12 cellular contexts compared by ENCODE assay signal in genomic region chr20:62132421-62132820, GRCh38. TPM values are rescaled to one million over a fixed set of nuclear protein-coding genes. Genes with fewer than 3 reads are reported as not detected.
DNase-seq lines count a peak whose midpoint lies in the region; ATAC-seq and TF ChIP-seq lines count a peak whose summit lies in the region.
"Had no signal": no experiment of that assay in that cellular context is flagged by ENCODE, and none has a peak within 500 bp of the region (broad histone marks: within the 10 kb centered on the region; RNA-seq: fewer than 3 reads in every experiment).

No MANE protein-coding gene starts in this region.

- H3K36me3 ChIP-seq in left lung (peaks cover 3 to 100% of the 10 kb centered on the region in 2 donors), suprapubic skin (peaks cover 96% of the 10 kb centered on the region), BE2C (peaks cover 85% of the 10 kb centered on the region)

- peak overlapping the region; percentile 81 for H3K27ac Mint-ChIP-seq in activated naive CD4-positive, alpha-beta T cell treated with anti-CD3 and anti-CD28 coated beads, Interleukin-2, amount 50 U/mL, for 24 hours
- H3K27ac Mint-ChIP-seq in activated T-helper 17 cell treated with anti-CD3 and anti-CD28 coated beads, Interleukin-2, amount 50 U/mL, for 72 hours: peak overlapping the region; percentile 29

- H3K27ac ChIP-seq in left lung: peak overlapping the region; percentile 10 to 74
- peak overlapping the region; percentile 32 for H3K27ac ChIP-seq in suprapubic skin

- H3K9me3 ChIP-seq in left lung (no peaks in the 10 kb centered on the region), suprapubic skin (no peaks in the 10 kb centered on the region), BE2C (no peaks in the 10 kb centered on the region; the same call in 1 of the 2 replicates)

- peaks cover 20% of the 10 kb centered on the region for H3K4me1 Mint-ChIP-seq in activated naive CD4-positive, alpha-beta T cell treated with anti-CD3 and anti-CD28 coated beads, Interleukin-2, amount 50 U/mL, for 24 hours
- peaks cover 6% of the 10 kb centered on the region for H3K4me1 Mint-ChIP-seq in activated T-helper 17 cell treated with anti-CD3 and anti-CD28 coated beads, Interleukin-2, amount 50 U/mL, for 72 hours

- no peaks in the 10 kb centered on the region for H3K27me3 Mint-ChIP-seq in activated naive CD4-positive, alpha-beta T cell treated with anti-CD3 and anti-CD28 coated beads, Interleukin-2, amount 50 U/mL, for 24 hours
- no peaks in the 10 kb centered on the region for H3K27me3 Mint-ChIP-seq in activated T-helper 17 cell treated with anti-CD3 and anti-CD28 coated beads, Interleukin-2, amount 50 U/mL, for 72 hours

- ATAC-seq in activated T-helper 17 cell treated with anti-CD3 and anti-CD28 coated beads, Interleukin-2, amount 50 U/mL, for 72 hours (replicated peaks): no peak
- ATAC-seq in left lung (no peak), GM21529 (IDR thresholded peaks at IDR 0.05; ENCODE audit: unreplicated experiment) (no peak)
- ATAC-seq: K562 had no signal

- H3K27me3 ChIP-seq in left lung (no peaks in the 10 kb centered on the region), suprapubic skin (no peaks in the 10 kb centered on the region), BE2C (no peaks in the 10 kb centered on the region)

- no peaks in the 10 kb centered on the region for H3K9me3 Mint-ChIP-seq in activated naive CD4-positive, alpha-beta T cell treated with anti-CD3 and anti-CD28 coated beads, Interleukin-2, amount 50 U/mL, for 24 hours
- H3K9me3 Mint-ChIP-seq in activated T-helper 17 cell treated with anti-CD3 and anti-CD28 coated beads, Interleukin-2, amount 50 U/mL, for 72 hours: no peaks in the 10 kb centered on the region

- intact Hi-C loops in left lung (cut with DNase I): no loop called here

- TF ChIP-seq POLR2A in suprapubic skin (IDR thresholded peaks at IDR 0.05): no peak

- H3K36me3 Mint-ChIP-seq in activated naive CD4-positive, alpha-beta T cell treated with anti-CD3 and anti-CD28 coated beads, Interleukin-2, amount 50 U/mL, for 24 hours: peaks cover 12% of the 10 kb centered on the region
- peaks cover 100% of the 10 kb centered on the region for H3K36me3 Mint-ChIP-seq in activated T-helper 17 cell treated with anti-CD3 and anti-CD28 coated beads, Interleukin-2, amount 50 U/mL, for 72 hours (ENCODE audit: low read depth)

- whole genome bisulfite sequencing in suprapubic skin: 52% methylated on average over 7 of the region's 7 CpGs

- no peak overlapping the region for H3K4me3 Mint-ChIP-seq in activated naive CD4-positive, alpha-beta T cell treated with anti-CD3 and anti-CD28 coated beads, Interleukin-2, amount 50 U/mL, for 24 hours
- H3K4me3 Mint-ChIP-seq in activated T-helper 17 cell treated with anti-CD3 and anti-CD28 coated beads, Interleukin-2, amount 50 U/mL, for 72 hours: peak overlapping the region; percentile 13

- no peak for DNase-seq in activated naive CD4-positive, alpha-beta T cell treated with Interleukin-2 at 50 U/mL for 16 hours
- peak in 1 of 2 donors; percentile 52 for DNase-seq in left lung
- DNase-seq in suprapubic skin (ENCODE audit: low spot score in 2 of 2): no peak
- DNase-seq in stimulated activated CD4-positive, alpha-beta T cell treated with anti-CD3 and anti-CD28 coated beads, Interleukin-2, amount 100 ng/mL, for 48 hours: no peak
- DNase-seq in BE2C: no peak
- DNase-seq: GOT3, NCI-H1930, occipital lobe had no signal

- TF ChIP-seq CTCF in left lung (IDR thresholded peaks at IDR 0.05): no peak
- no peak for TF ChIP-seq CTCF in suprapubic skin (IDR thresholded peaks at IDR 0.05)
- no peak for TF ChIP-seq CTCF in BE2C (IDR thresholded peaks at IDR 0.05; ENCODE audit: low read depth, low read length)

- no peak overlapping the region for H3K4me3 ChIP-seq in left lung
- H3K4me3 ChIP-seq in suprapubic skin: no peak overlapping the region
- H3K4me3 ChIP-seq in BE2C (ENCODE audit: low read depth, low read length): no peak overlapping the region
- H3K4me3 ChIP-seq: K562 had no signal

- H3K4me1 ChIP-seq in left lung: peaks cover 0 to 46% of the 10 kb centered on the region in 2 donors
- H3K4me1 ChIP-seq in suprapubic skin: peaks cover 31% of the 10 kb centered on the region
- H3K4me1 ChIP-seq in BE2C: no peaks in the 10 kb centered on the region

- TF ChIP-seq EP300 in suprapubic skin (IDR thresholded peaks at IDR 0.05): no peak

RNA-seq across cellular contexts. Expression of gene LSM14B, which starts 10.1 kb away (rescaled TPM):
- 10 to 100 TPM; 25.1 to 29.8 TPM for total RNA-seq in activated T-helper 17 cell treated with anti-CD3 and anti-CD28 coated beads, Interleukin-2, amount 50 U/mL, for 72 hours
- total RNA-seq in left lung: 10 to 100 TPM; 36.0 to 36.2 TPM
- total RNA-seq in suprapubic skin: 10 to 100 TPM; 32.4 to 45.7 (median 37.0) TPM
- polyA plus RNA-seq in BE2C (2012; ENCODE audit: insufficient read depth, insufficient read length, low read depth): 65.6 TPM

RNA-seq across cellular contexts. Expression of gene PSMA7, which starts 10.8 kb away (rescaled TPM):
- 100 to 1,000 TPM; 161 to 334 TPM for total RNA-seq in activated T-helper 17 cell treated with anti-CD3 and anti-CD28 coated beads, Interleukin-2, amount 50 U/mL, for 72 hours
- total RNA-seq in left lung: 100 to 1,000 TPM; 180 to 296 TPM
- total RNA-seq in suprapubic skin: 100 to 1,000 TPM; 163 to 226 (median 208) TPM
- polyA plus RNA-seq in BE2C (2012; ENCODE audit: insufficient read depth, insufficient read length, low read depth): 626 TPM

RNA-seq across cellular contexts. Expression of gene SS18L1, which starts 11.1 kb away (rescaled TPM):
- 10 to 100 TPM; 16.5 to 17.9 TPM for total RNA-seq in activated T-helper 17 cell treated with anti-CD3 and anti-CD28 coated beads, Interleukin-2, amount 50 U/mL, for 72 hours
- total RNA-seq in left lung (10 to 100 TPM; 14.6 to 14.9 TPM), suprapubic skin (10 to 100 TPM; 23.3 to 81.1 (median 26.9) TPM)
- polyA plus RNA-seq in BE2C (2012; ENCODE audit: insufficient read depth, insufficient read length, low read depth): 65.5 TPM

RNA-seq across cellular contexts. Expression of gene MTG2, which starts 50.4 kb away (rescaled TPM):
- 10 to 100 TPM; 19.7 to 40.2 TPM for total RNA-seq in activated T-helper 17 cell treated with anti-CD3 and anti-CD28 coated beads, Interleukin-2, amount 50 U/mL, for 72 hours
- total RNA-seq in left lung: 10 to 100 TPM; 25.5 to 29.6 TPM
- total RNA-seq in suprapubic skin: 10 to 100 TPM; 19.1 to 43.0 (median 30.3) TPM
- 102 TPM for polyA plus RNA-seq in BE2C (2012; ENCODE audit: insufficient read depth, insufficient read length, low read depth)
